ENCODE assay signal across 14 cellular contexts in the genomic region with DNA sequence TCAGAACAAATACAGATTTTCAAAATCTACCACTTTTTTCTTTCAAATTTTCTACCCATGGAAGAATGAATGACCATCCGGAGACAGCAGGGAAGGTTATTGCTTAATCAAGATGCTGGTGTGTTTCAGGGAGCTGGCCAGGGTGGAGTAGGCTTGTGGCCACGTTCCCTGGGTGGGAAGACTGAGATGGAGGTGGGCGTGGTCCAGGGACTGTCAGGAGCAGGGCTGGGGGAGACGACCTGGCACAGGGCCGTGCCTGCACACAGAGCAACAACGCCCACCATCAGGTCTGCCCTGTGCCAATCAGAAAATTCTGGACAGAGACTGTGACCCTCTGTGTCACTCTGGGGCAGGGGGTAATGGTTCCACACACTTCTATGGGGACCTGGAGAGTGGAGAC. TPM values are rescaled to one million over a fixed set of nuclear protein-coding genes. Genes with fewer than 3 reads are reported as not detected.
DNase-seq lines count a peak whose midpoint lies in the region; ATAC-seq and TF ChIP-seq lines count a peak whose summit lies in the region.
"Had no signal": no experiment of that assay in that cellular context is flagged by ENCODE, and none has a peak within 500 bp of the region (broad histone marks: within the 10 kb centered on the region; RNA-seq: fewer than 3 reads in every experiment).

No MANE protein-coding gene starts in this region.

- H2AFZ ChIP-seq in Loucy (ENCODE audit: low read length) (no peak overlapping the region), osteoblast (ENCODE audit: low read length) (no peak overlapping the region)

- peaks cover 61% of the 10 kb centered on the region for H3K4me1 ChIP-seq in Loucy (ENCODE audit: insufficient read depth, low read length, poor library complexity, severe bottlenecking)
- H3K4me1 ChIP-seq in osteoblast (ENCODE audit: insufficient read depth, low read length) = no peaks in the 10 kb centered on the region
- peaks cover 3% of the 10 kb centered on the region for H3K4me1 ChIP-seq in BE2C
- H3K4me1 ChIP-seq: A549, pancreas had no signal

- peak overlapping the region; percentile 66 for H3K4me3 ChIP-seq in Loucy (ENCODE audit: low read length, poor library complexity, severe bottlenecking)
- no peak overlapping the region for H3K4me3 ChIP-seq in osteoblast (ENCODE audit: insufficient read depth, low read length)
- no peak overlapping the region for H3K4me3 ChIP-seq in BE2C (ENCODE audit: low read depth, low read length)
- H3K4me3 ChIP-seq: A549, pancreas, thyroid gland had no signal

- H3K4me2 ChIP-seq in Loucy (ENCODE audit: low read depth, low read length, poor library complexity, severe bottlenecking) (peak overlapping the region; percentile 84), osteoblast (ENCODE audit: insufficient read depth, low read length) (no peak overlapping the region)
- H3K4me2 ChIP-seq: A549 had no signal

- no peaks in the 10 kb centered on the region for H3K9me3 Mint-ChIP-seq in activated CD4-positive, alpha-beta T cell treated with anti-CD3 and anti-CD28 coated beads, Interleukin-2, amount 10 ng/mL, durations not matched to agents 24 days and 14 days
- no peaks in the 10 kb centered on the region for H3K9me3 Mint-ChIP-seq in activated naive CD8-positive, alpha-beta T cell treated with anti-CD3 and anti-CD28 coated beads, Interleukin-2, amount 50 U/mL, for 24 hours

- TF ChIP-seq CTCF in Loucy (conservative IDR thresholded peaks at IDR 0.05; ENCODE audit: low read length) (no peak), osteoblast (IDR thresholded peaks at IDR 0.05; ENCODE audit: extremely low read depth, low read depth, low read length) (no peak), BE2C (IDR thresholded peaks at IDR 0.05; ENCODE audit: low read depth, low read length) (no peak)

- H3K9me3 ChIP-seq in Loucy (ENCODE audit: insufficient read depth, low read depth, low read length) (no peaks in the 10 kb centered on the region), osteoblast (ENCODE audit: low read depth, low read length) (no peaks in the 10 kb centered on the region), BE2C (no peaks in the 10 kb centered on the region)
- H3K9me3 ChIP-seq: A549, pancreas, thyroid gland had no signal

- H3K36me3 ChIP-seq in Loucy (ENCODE audit: insufficient read depth, low read length) (no peaks in the 10 kb centered on the region), osteoblast (ENCODE audit: insufficient read depth, low read length) (no peaks in the 10 kb centered on the region), BE2C (no peaks in the 10 kb centered on the region)
- H3K36me3 ChIP-seq: pancreas, thyroid gland had no signal

- H4K20me1 ChIP-seq in Loucy (ENCODE audit: insufficient read depth, low read length, poor library complexity, severe bottlenecking) = no peaks in the 10 kb centered on the region
- no peaks in the 10 kb centered on the region for H4K20me1 ChIP-seq in osteoblast (ENCODE audit: insufficient read depth, low read length)

- ATAC-seq in activated naive CD8-positive, alpha-beta T cell treated with anti-CD3 and anti-CD28 coated beads, Interleukin-2, amount 50 U/mL, for 24 hours = no peak
- ATAC-seq in HG03457 (IDR thresholded peaks at IDR 0.05; ENCODE audit: unreplicated experiment) = no peak
- ATAC-seq in HG02840 (IDR thresholded peaks at IDR 0.05; ENCODE audit: low FRiP score, unreplicated experiment) = no peak
- ATAC-seq: A549 had no signal

- H3K4me3 Mint-ChIP-seq in activated CD4-positive, alpha-beta T cell treated with anti-CD3 and anti-CD28 coated beads, Interleukin-2, amount 10 ng/mL, durations not matched to agents 24 days and 14 days = peak overlapping the region; percentile 66
- H3K4me3 Mint-ChIP-seq in activated naive CD8-positive, alpha-beta T cell treated with anti-CD3 and anti-CD28 coated beads, Interleukin-2, amount 50 U/mL, for 24 hours = peak overlapping the region; percentile 62

- peak overlapping the region; percentile 77 for H3K9ac ChIP-seq in Loucy (ENCODE audit: low read depth, low read length, poor library complexity, severe bottlenecking)

- DNase-seq in activated CD4-positive, alpha-beta T cell treated with anti-CD3 and anti-CD28 coated beads, Interleukin-2, amount 10 ng/mL, durations not matched to agents 24 days and 14 days = no peak
- DNase-seq in activated CD4-positive, alpha-beta T cell treated with anti-CD3 and anti-CD28 coated beads, Interleukin-2, amount 50 U/mL, for 1 hour = no peak
- no peak for DNase-seq in activated naive CD8-positive, alpha-beta T cell treated with anti-CD3 and anti-CD28 coated beads, Interleukin-2, amount 50 U/mL, for 24 hours
- DNase-seq in osteoblast (ENCODE audit: insufficient read length, low spot score, missing footprints) (peak; percentile 70), BE2C (no peak)
- DNase-seq: DMS 273 treated with DMSO at 0.1 percent for 48 hours, NCI-H1105 treated with DMSO at 0.1 percent for 48 hours, NCI-H345, pancreas had no signal

- peaks cover 6% of the 10 kb centered on the region; the same call in 1 of the 2 replicates for H3K79me2 ChIP-seq in Loucy (ENCODE audit: insufficient read depth, low read length)
- H3K79me2 ChIP-seq in osteoblast (ENCODE audit: insufficient read depth, low read length) = no peaks in the 10 kb centered on the region

- H3K27me3 ChIP-seq in Loucy (ENCODE audit: insufficient read depth, low read length, poor library complexity, severe bottlenecking) (no peaks in the 10 kb centered on the region), osteoblast (ENCODE audit: insufficient read depth, low read length) (peaks cover 13% of the 10 kb centered on the region), BE2C (no peaks in the 10 kb centered on the region)
- H3K27me3 ChIP-seq: pancreas, thyroid gland had no signal

- intact Hi-C loops in activated CD4-positive, alpha-beta T cell treated with anti-CD3 and anti-CD28 coated beads, Interleukin-2, amount 10 ng/mL, durations not matched to agents 24 days and 14 days (cut with micrococcal nuclease) = loop anchor here (1.0 to 2.0 kb wide), 3 partner anchors 9 to 219 kb away; no protein-coding TSS in a partner anchor

- H3K27me3 Mint-ChIP-seq in activated CD4-positive, alpha-beta T cell treated with anti-CD3 and anti-CD28 coated beads, Interleukin-2, amount 10 ng/mL, durations not matched to agents 24 days and 14 days = no peaks in the 10 kb centered on the region
- H3K27me3 Mint-ChIP-seq in activated naive CD8-positive, alpha-beta T cell treated with anti-CD3 and anti-CD28 coated beads, Interleukin-2, amount 50 U/mL, for 24 hours = no peaks in the 10 kb centered on the region

- H3K36me3 Mint-ChIP-seq in activated CD4-positive, alpha-beta T cell treated with anti-CD3 and anti-CD28 coated beads, Interleukin-2, amount 10 ng/mL, durations not matched to agents 24 days and 14 days (ENCODE audit: low read depth) = peaks cover 13% of the 10 kb centered on the region
- peaks cover 5% of the 10 kb centered on the region for H3K36me3 Mint-ChIP-seq in activated naive CD8-positive, alpha-beta T cell treated with anti-CD3 and anti-CD28 coated beads, Interleukin-2, amount 50 U/mL, for 24 hours (ENCODE audit: low read depth)

- peaks cover 76% of the 10 kb centered on the region for H3K4me1 Mint-ChIP-seq in activated CD4-positive, alpha-beta T cell treated with anti-CD3 and anti-CD28 coated beads, Interleukin-2, amount 10 ng/mL, durations not matched to agents 24 days and 14 days
- H3K4me1 Mint-ChIP-seq in activated naive CD8-positive, alpha-beta T cell treated with anti-CD3 and anti-CD28 coated beads, Interleukin-2, amount 50 U/mL, for 24 hours = peaks cover 92% of the 10 kb centered on the region

- peak overlapping the region; percentile 96 for H3K27ac Mint-ChIP-seq in activated CD4-positive, alpha-beta T cell treated with anti-CD3 and anti-CD28 coated beads, Interleukin-2, amount 10 ng/mL, durations not matched to agents 24 days and 14 days
- H3K27ac Mint-ChIP-seq in activated naive CD8-positive, alpha-beta T cell treated with anti-CD3 and anti-CD28 coated beads, Interleukin-2, amount 50 U/mL, for 24 hours = peak overlapping the region; percentile 89

- H3K27ac ChIP-seq in osteoblast (ENCODE audit: low read depth, low read length) = no peak overlapping the region
- H3K27ac ChIP-seq: A549, pancreas, thyroid gland had no signal

- peaks cover 4% of the 10 kb centered on the region; the same call in 1 of the 2 replicates for H3F3A ChIP-seq in Loucy (ENCODE audit: low read depth)

- no peaks in the 10 kb centered on the region for H3K9me2 ChIP-seq in Loucy (replicated peaks; ENCODE audit: low read depth, low read length)

RNA-seq across cellular contexts. Expression of gene APOBEC3H, which starts 7.1 kb away (rescaled TPM):
- 5.8 and 7.6 TPM in 2 replicates for total RNA-seq in activated CD4-positive, alpha-beta T cell treated with anti-CD3 and anti-CD28 coated beads, Interleukin-2, amount 10 ng/mL, durations not matched to agents 24 days and 14 days
- total RNA-seq in osteoblast = not detected in 2 replicates
- polyA plus RNA-seq in BE2C (2012; ENCODE audit: insufficient read depth, insufficient read length, low read depth) = not detected

RNA-seq across cellular contexts. Expression of gene APOBEC3G, which starts 12.9 kb away (rescaled TPM):
- 47.2 and 48.5 TPM in 2 replicates for total RNA-seq in activated CD4-positive, alpha-beta T cell treated with anti-CD3 and anti-CD28 coated beads, Interleukin-2, amount 10 ng/mL, durations not matched to agents 24 days and 14 days
- total RNA-seq in osteoblast = 15.6 and 18.1 TPM in 2 replicates
- polyA plus RNA-seq in BE2C (2012; ENCODE audit: insufficient read depth, insufficient read length, low read depth) = 5.2 TPM
- polyA plus RNA-seq: A549 had no signal

RNA-seq across cellular contexts. Expression of gene APOBEC3F, which starts 49.3 kb away (rescaled TPM):
- total RNA-seq in activated CD4-positive, alpha-beta T cell treated with anti-CD3 and anti-CD28 coated beads, Interleukin-2, amount 10 ng/mL, durations not matched to agents 24 days and 14 days = 16.9 and 19.8 TPM in 2 replicates
- 3.5 and 5.1 TPM in 2 replicates for total RNA-seq in osteoblast
- 4.6 TPM for polyA plus RNA-seq in BE2C (2012; ENCODE audit: insufficient read depth, insufficient read length, low read depth)
